ENCODE assay signal across 15 cellular contexts in genomic region chr21:37870229-37870628, GRCh38. TPM values are rescaled to one million over a fixed set of nuclear protein-coding genes. Genes with fewer than 3 reads are reported as not detected.
"Had no signal": no experiment of that assay in that cellular context is flagged by ENCODE, and none has a peak within 500 bp of the region (broad histone marks: within the 10 kb centered on the region; RNA-seq: fewer than 3 reads in every experiment).

No MANE protein-coding gene starts in this region.

- H3K36me3 ChIP-seq: gastroesophageal sphincter, left lung, right atrium auricular region, uterus had no signal

- H3K9me3 ChIP-seq: gastroesophageal sphincter, left lung, mucosa of descending colon, right atrium auricular region, uterus had no signal

- H3K27me3 ChIP-seq: left lung, right atrium auricular region, uterus had no signal

- H3K27ac Mint-ChIP-seq: activated CD8-positive, alpha-beta memory T cell treated with anti-CD3 and anti-CD28 coated beads, Interleukin-2, amount 10 ng/mL, durations not matched to agents 7 days and 5 days; activated naive CD8-positive, alpha-beta T cell treated with anti-CD3 and anti-CD28 coated beads, Interleukin-2, amount 10 ng/mL, durations not matched to agents 7 days and 5 days; natural killer cell had no signal

- H3K9me3 Mint-ChIP-seq: activated naive CD8-positive, alpha-beta T cell treated with anti-CD3 and anti-CD28 coated beads, Interleukin-2, amount 10 ng/mL, durations not matched to agents 7 days and 5 days; activated T-cell treated with anti-CD3 and anti-CD28 coated beads, Interleukin-2, amount 50 U/mL, for 4 hours; natural killer cell had no signal

- H3K4me3 ChIP-seq: gastroesophageal sphincter, left lung, mucosa of descending colon, right atrium auricular region, uterus had no signal

- H3K4me1 Mint-ChIP-seq: activated CD8-positive, alpha-beta memory T cell treated with anti-CD3 and anti-CD28 coated beads, Interleukin-2, amount 10 ng/mL, durations not matched to agents 7 days and 5 days; activated naive CD8-positive, alpha-beta T cell treated with anti-CD3 and anti-CD28 coated beads, Interleukin-2, amount 10 ng/mL, durations not matched to agents 7 days and 5 days; natural killer cell had no signal

- ATAC-seq: activated CD8-positive, alpha-beta memory T cell treated with anti-CD3 and anti-CD28 coated beads, Interleukin-2, amount 10 ng/mL, durations not matched to agents 7 days and 5 days; activated T-cell treated with anti-CD3 and anti-CD28 coated beads, Interleukin-2, amount 50 U/mL, for 4 hours; gastroesophageal sphincter; left lung; mucosa of descending colon; natural killer cell had no signal

- H3K4me1 ChIP-seq: gastroesophageal sphincter, right atrium auricular region, uterus had no signal

- DNase-seq: activated CD4-positive, alpha-beta T cell treated with anti-CD3 and anti-CD28 coated beads, Interleukin-2, amount 50 U/mL, for 4 hours; activated CD4-positive, CD25-positive, alpha-beta regulatory T cell treated with anti-CD3 and anti-CD28 coated beads, Interleukin-2, amount 50 U/mL, for 72 hours; activated CD8-positive, alpha-beta memory T cell treated with anti-CD3 and anti-CD28 coated beads, Interleukin-2, amount 10 ng/mL, durations not matched to agents 7 days and 5 days; activated gamma-delta T cell treated with Interleukin-2 at 50 U/mL for 16 hours; activated naive CD8-positive, alpha-beta T cell treated with anti-CD3 and anti-CD28 coated beads, Interleukin-2, amount 10 ng/mL, durations not matched to agents 7 days and 5 days; activated T-cell treated with anti-CD3 and anti-CD28 coated beads, Interleukin-2, amount 50 U/mL, for 4 hours; dermis blood vessel endothelial cell; left lung; mucosa of descending colon; natural killer cell; small intestine; uterus had no signal

- H3K27ac ChIP-seq: gastroesophageal sphincter, left lung, right atrium auricular region, uterus had no signal

- H3K36me3 Mint-ChIP-seq: activated CD8-positive, alpha-beta memory T cell treated with anti-CD3 and anti-CD28 coated beads, Interleukin-2, amount 10 ng/mL, durations not matched to agents 7 days and 5 days; activated naive CD8-positive, alpha-beta T cell treated with anti-CD3 and anti-CD28 coated beads, Interleukin-2, amount 10 ng/mL, durations not matched to agents 7 days and 5 days; natural killer cell had no signal

- H3K4me3 Mint-ChIP-seq: activated CD8-positive, alpha-beta memory T cell treated with anti-CD3 and anti-CD28 coated beads, Interleukin-2, amount 10 ng/mL, durations not matched to agents 7 days and 5 days; activated naive CD8-positive, alpha-beta T cell treated with anti-CD3 and anti-CD28 coated beads, Interleukin-2, amount 10 ng/mL, durations not matched to agents 7 days and 5 days; activated T-cell treated with anti-CD3 and anti-CD28 coated beads, Interleukin-2, amount 50 U/mL, for 4 hours; natural killer cell had no signal

- H3K27me3 Mint-ChIP-seq: activated CD8-positive, alpha-beta memory T cell treated with anti-CD3 and anti-CD28 coated beads, Interleukin-2, amount 10 ng/mL, durations not matched to agents 7 days and 5 days had no signal

RNA-seq across cellular contexts. Expression of gene KCNJ6, which starts 46.0 kb away (rescaled TPM):
- total RNA-seq: activated CD8-positive, alpha-beta memory T cell treated with anti-CD3 and anti-CD28 coated beads, Interleukin-2, amount 10 ng/mL, durations not matched to agents 7 days and 5 days; activated naive CD8-positive, alpha-beta T cell treated with anti-CD3 and anti-CD28 coated beads, Interleukin-2, amount 10 ng/mL, durations not matched to agents 7 days and 5 days; activated T-cell treated with anti-CD3 and anti-CD28 coated beads, Interleukin-2, amount 50 U/mL, for 4 hours; natural killer cell; posterior vena cava; right atrium auricular region had no signal
